22 cellular contexts compared by ENCODE assay signal in genomic region chr19:52366414-52366824, GRCh38. TPM values are rescaled to one million over a fixed set of nuclear protein-coding genes. Genes with fewer than 3 reads are reported as not detected.
DNase-seq lines count a peak whose midpoint lies in the region; ATAC-seq, FAIRE-seq and TF ChIP-seq lines count a peak whose summit lies in the region.
"Had no signal": no experiment of that assay in that cellular context is flagged by ENCODE, and none has a peak within 500 bp of the region (broad histone marks: within the 10 kb centered on the region; RNA-seq: fewer than 3 reads in every experiment).

No MANE protein-coding gene starts in this region.

- peak overlapping the region in 2 of 3 donors; percentile 22 to 67 for H3K4me3 ChIP-seq in liver (ENCODE audit: low read depth in 1 of 3, low read length in 3 of 3)
- H3K4me3 ChIP-seq in HepG2 (replicated peaks in 1 of 3; ENCODE audit: insufficient read depth in 1 of 3, low read depth in 2 of 3, low read length in 3 of 3) = no peak overlapping the region
- H3K4me3 ChIP-seq in H1 (ENCODE audit: extremely low read depth in 1 of 4, insufficient read depth in 2 of 4, low read depth in 3 of 4, low read length in 4 of 4) = no peak overlapping the region
- peak overlapping the region in 4 of 5 donors; percentile 24 to 51 (median 36) for H3K4me3 ChIP-seq in subcutaneous abdominal adipose tissue (ENCODE audit: low read depth in 1 of 5, low read length in 5 of 5)
- no peak overlapping the region for H3K4me3 ChIP-seq in mucosa of descending colon
- H3K4me3 ChIP-seq: GM23248 had no signal

- no peaks in the 10 kb centered on the region for H3K27me3 ChIP-seq in liver (ENCODE audit: control insufficient read depth in 4 of 4, insufficient read depth in 4 of 4, low read length in 3 of 4)
- H3K27me3 ChIP-seq in HepG2 (ENCODE audit: control insufficient read depth in 1 of 2, insufficient read depth in 2 of 2, low read length in 2 of 2) = no peaks in the 10 kb centered on the region
- no peaks in the 10 kb centered on the region for H3K27me3 ChIP-seq in H1 (replicated peaks in 1 of 4; ENCODE audit: control insufficient read depth in 3 of 4, extremely low read depth in 1 of 4, insufficient read depth in 3 of 4, low read length in 3 of 4)
- no peaks in the 10 kb centered on the region for H3K27me3 ChIP-seq in subcutaneous abdominal adipose tissue (ENCODE audit: control insufficient read depth in 5 of 5, insufficient read depth in 4 of 5, low read length in 5 of 5)

- H3K27ac ChIP-seq in liver (ENCODE audit: low read depth in 1 of 2, low read length in 2 of 2) (no peak overlapping the region), HepG2 (ENCODE audit: extremely low read length, insufficient read depth, low read length) (no peak overlapping the region), H1 (ENCODE audit: low read depth, low read length) (no peak overlapping the region), subcutaneous abdominal adipose tissue (ENCODE audit: low read depth, low read length) (no peak overlapping the region)
- H3K27ac ChIP-seq: GM23248, HL-60 had no signal

- no peak overlapping the region for H2BK5ac ChIP-seq in H1 (ENCODE audit: low read depth, low read length)

- peaks cover 27 to 64% (median 34%) of the 10 kb centered on the region in 4 donors for H3K9me3 ChIP-seq in liver (ENCODE audit: control insufficient read depth in 4 of 4, low read length in 3 of 4)
- peaks cover 86% of the 10 kb centered on the region for H3K9me3 ChIP-seq in HepG2 (ENCODE audit: low read length)
- H3K9me3 ChIP-seq in H1 (ENCODE audit: insufficient read depth in 2 of 2, low read depth in 1 of 2, low read length in 1 of 2) = peaks cover 33 to 41% of the 10 kb centered on the region in 2 experiments
- peaks cover 24 to 71% (median 54%) of the 10 kb centered on the region in 5 donors for H3K9me3 ChIP-seq in subcutaneous abdominal adipose tissue (ENCODE audit: control insufficient read depth in 5 of 5, low read length in 5 of 5)
- peaks cover 92% of the 10 kb centered on the region for H3K9me3 ChIP-seq in mucosa of descending colon

- no peak overlapping the region for H3K9ac ChIP-seq in liver (ENCODE audit: low read depth in 1 of 2, low read length in 2 of 2)
- no peak overlapping the region for H3K9ac ChIP-seq in HepG2 (ENCODE audit: insufficient read depth, low read depth, low read length)
- no peak overlapping the region for H3K9ac ChIP-seq in H1 (replicated peaks in 1 of 4; ENCODE audit: extremely low read depth in 1 of 4, low read depth in 3 of 4, low read length in 3 of 4)
- H3K9ac ChIP-seq in subcutaneous abdominal adipose tissue (ENCODE audit: low read length in 5 of 5) = no peak overlapping the region
- H3K9ac ChIP-seq: GM23248 had no signal

- no peak for FAIRE-seq in HepG2 (lab: Jason Lieb, UNC)
- FAIRE-seq in H1 (lab: Jason Lieb, UNC) = no peak
- FAIRE-seq: D721Med, G401.6, GM12892, GM18507, H54 had no signal

- no peak overlapping the region for H4K5ac ChIP-seq in H1 (ENCODE audit: insufficient read length, low read depth, low read length)

- TF ChIP-seq CTCF in liver (IDR thresholded peaks at IDR 0.05; ENCODE audit: low read depth, low read length, missing input control) = no peak
- TF ChIP-seq CTCF in HepG2 (CRISPR knock-in tag; IDR thresholded peaks at IDR 0.05) = no peak
- TF ChIP-seq CTCF in H1 (IDR thresholded peaks at IDR 0.05; ENCODE audit: control extremely low read depth in 1 of 3, insufficient read depth in 1 of 3, low read depth in 1 of 3, low read length in 3 of 3) = no peak
- TF ChIP-seq CTCF in mucosa of descending colon (IDR thresholded peaks at IDR 0.05) = no peak

- TF ChIP-seq EP300 in HepG2 (IDR thresholded peaks at IDR 0.05; ENCODE audit: low read depth in 2 of 2, low read length in 2 of 2) (no peak), HepG2 (CRISPR knock-in tag; IDR thresholded peaks at IDR 0.05; ENCODE audit: borderline replicate concordance) (no peak), H1 (IDR thresholded peaks at IDR 0.05; ENCODE audit: borderline replicate concordance in 1 of 2, low read depth in 2 of 2, low read length in 2 of 2) (no peak)

- H2BK120ac ChIP-seq in H1 (replicated peaks; ENCODE audit: low read depth, low read length) = no peak overlapping the region

- peaks cover 2% of the 10 kb centered on the region; the same call in 1 of the 2 replicates for H3K79me1 ChIP-seq in H1 (ENCODE audit: low read depth, low read length)

- no peak overlapping the region for H3K14ac ChIP-seq in H1 (ENCODE audit: insufficient read length)

- peaks cover 7 to 36% (median 22%) of the 10 kb centered on the region in 3 donors for H3K9me3 Mint-ChIP-seq in IgD-negative memory B cell
- H3K9me3 Mint-ChIP-seq in stimulated activated effector memory CD8-positive, alpha-beta T cell treated with anti-CD3 and anti-CD28 coated beads, Interleukin-12 subunit alpha, Interleukin-12 subunit beta, amount 100 ng/mL, for 72 hours = peaks cover 26% of the 10 kb centered on the region

- no peak overlapping the region for H4K8ac ChIP-seq in H1 (ENCODE audit: extremely low read depth, insufficient read depth, low read length)

- H2AFZ ChIP-seq in HepG2 (ENCODE audit: low read length) (no peak overlapping the region), H1 (ENCODE audit: low read length) (no peak overlapping the region)
- H2AFZ ChIP-seq: GM23248 had no signal

- no peak overlapping the region for H3K4me2 ChIP-seq in HepG2 (ENCODE audit: low read depth, low read length)
- H3K4me2 ChIP-seq in H1 (ENCODE audit: insufficient read depth in 1 of 2, low read depth in 2 of 2, low read length in 2 of 2) = no peak overlapping the region

- DNase-seq in HepG2 (ENCODE audit: low spot score) = no peak
- no peak for DNase-seq in H1 (ENCODE audit: low read depth in 1 of 2, low spot score in 2 of 2)
- DNase-seq in mucosa of descending colon = no peak
- DNase-seq in head of caudate nucleus = no peak
- no peak for DNase-seq in stimulated activated effector memory CD8-positive, alpha-beta T cell treated with anti-CD3 and anti-CD28 coated beads, Interleukin-12 subunit alpha, Interleukin-12 subunit beta, amount 100 ng/mL, for 72 hours (ENCODE audit: low spot score in 2 of 2)
- DNase-seq: 8988T; C1 segment of cervical spinal cord; Caco-2; CD4-positive, CD25-positive, alpha-beta regulatory T cell; GM23248; IMR-90; KG1 had no signal

- H3K4me3 Mint-ChIP-seq in IgD-negative memory B cell = peak overlapping the region in 3 of 4 donors; percentile 1 to 76 (median 61)
- H3K4me3 Mint-ChIP-seq in stimulated activated effector memory CD8-positive, alpha-beta T cell treated with anti-CD3 and anti-CD28 coated beads, Interleukin-12 subunit alpha, Interleukin-12 subunit beta, amount 100 ng/mL, for 72 hours = no peak overlapping the region
- H3K4me3 Mint-ChIP-seq: CD4-positive, CD25-positive, alpha-beta regulatory T cell had no signal

- H2BK20ac ChIP-seq in H1 (ENCODE audit: low read length) = no peak overlapping the region

- no peak overlapping the region for H4K91ac ChIP-seq in H1 (replicated peaks; ENCODE audit: insufficient read length, low read length)

- TF ChIP-seq POLR2A in HepG2 (IDR thresholded peaks at IDR 0.05; ENCODE audit: insufficient read depth in 1 of 2, low read depth in 2 of 2, low read length in 2 of 2) = no peak
- TF ChIP-seq POLR2A in H1 (IDR thresholded peaks at IDR 0.05; ENCODE audit: control extremely low read depth in 1 of 2, low read depth in 2 of 2, low read length in 2 of 2) = no peak

- H2AK5ac ChIP-seq in H1 (ENCODE audit: low read depth, low read length) = no peak overlapping the region

- TF ChIP-seq RAD21 in liver (IDR thresholded peaks at IDR 0.05) = no peak
- TF ChIP-seq RAD21 in HepG2 (CRISPR knock-in tag; IDR thresholded peaks at IDR 0.05) = no peak
- no peak for TF ChIP-seq RAD21 in H1 (IDR thresholded peaks at IDR 0.05 in 1 of 2, conservative IDR thresholded peaks at IDR 0.05 in 1 of 2; ENCODE audit: low read depth in 2 of 2, low read length in 2 of 2)

- H2BK15ac ChIP-seq in H1 (ENCODE audit: low read length) = no peak overlapping the region

- H3K79me2 ChIP-seq in HepG2 (ENCODE audit: insufficient read depth, low read length) (no peaks in the 10 kb centered on the region), H1 (ENCODE audit: control insufficient read depth in 1 of 2, insufficient read depth in 2 of 2, low read length in 2 of 2) (peaks cover 0 to 12% of the 10 kb centered on the region in 2 experiments; a peak in 3 of 4 replicates)

- WGBS in liver = 97% methylated on average over 8 of the region's 8 CpGs
- 72% methylated on average over 8 of the region's 8 CpGs for WGBS in HepG2 (ENCODE audit: low lambda C conversion rate)
- 93% methylated on average over 8 of the region's 8 CpGs; no CpG with 5 or more reads in 1 of the 2 experiments for WGBS in H1 (ENCODE audit: extremely low coverage in 1 of 2, insufficient coverage in 1 of 2, insufficient read length in 1 of 2, insufficient replicate concordance in 2 of 2, low coverage in 1 of 2, low lambda C conversion rate in 2 of 2, missing lambda C conversion rate in 1 of 2), 2 experiments

- no peak overlapping the region for H3K18ac ChIP-seq in H1 (ENCODE audit: extremely low read depth, low read length)

- no peak overlapping the region for H3K23ac ChIP-seq in H1 (ENCODE audit: insufficient read length)

- H3K4me1 ChIP-seq in liver (ENCODE audit: control insufficient read depth in 4 of 4, insufficient read depth in 4 of 4, low read length in 3 of 4) (no peaks in the 10 kb centered on the region), HepG2 (ENCODE audit: insufficient read depth, low read length) (no peaks in the 10 kb centered on the region), H1 (replicated peaks in 1 of 4; ENCODE audit: control insufficient read depth in 3 of 4, insufficient read depth in 4 of 4, low read length in 3 of 4) (no peaks in the 10 kb centered on the region), subcutaneous abdominal adipose tissue (ENCODE audit: control insufficient read depth in 5 of 5, insufficient read depth in 5 of 5, low read length in 5 of 5) (peaks cover 0 to 17% (median 12%) of the 10 kb centered on the region in 5 donors), mucosa of descending colon (ENCODE audit: low read depth) (no peaks in the 10 kb centered on the region)
- H3K4me1 ChIP-seq: Caco-2 had no signal

- no peak for ATAC-seq in HepG2
- ATAC-seq in mucosa of descending colon = no peak
- no peak for ATAC-seq in stimulated activated effector memory CD8-positive, alpha-beta T cell treated with anti-CD3 and anti-CD28 coated beads, Interleukin-12 subunit alpha, Interleukin-12 subunit beta, amount 100 ng/mL, for 72 hours

- intact Hi-C loops in HepG2 (cut with micrococcal nuclease; ENCODE audit: unreplicated experiment) = no loop called here
- intact Hi-C loops in mucosa of descending colon (cut with DNase I, micrococcal nuclease) = no loop called here
- intact Hi-C loops in head of caudate nucleus (cut with DNase I) = no loop called here

- POLR2A ChIA-PET in HepG2 (lab: Yijun Ruan, JAX) (no interaction called here), H1 (lab: Charles Lee; ENCODE audit: partially characterized antibody) (no interaction called here)

- no peaks in the 10 kb centered on the region for H4K20me1 ChIP-seq in HepG2 (ENCODE audit: insufficient read depth, low read length)
- no peaks in the 10 kb centered on the region for H4K20me1 ChIP-seq in H1 (replicated peaks in 1 of 2; ENCODE audit: control insufficient read depth in 1 of 2, insufficient read depth in 2 of 2, low read length in 2 of 2)

- H2BK12ac ChIP-seq in H1 (ENCODE audit: low read depth, low read length) = no peak overlapping the region

- peaks cover 2% of the 10 kb centered on the region for H3K36me3 Mint-ChIP-seq in IgD-negative memory B cell
- H3K36me3 Mint-ChIP-seq in stimulated activated effector memory CD8-positive, alpha-beta T cell treated with anti-CD3 and anti-CD28 coated beads, Interleukin-12 subunit alpha, Interleukin-12 subunit beta, amount 100 ng/mL, for 72 hours = peaks cover 11% of the 10 kb centered on the region

- peaks cover 5% of the 10 kb centered on the region; the same call in 1 of the 2 replicates for H3K23me2 ChIP-seq in H1 (ENCODE audit: low read depth, low read length)

- H3K27me3 Mint-ChIP-seq in IgD-negative memory B cell = no peaks in the 10 kb centered on the region

- in situ Hi-C loops in HepG2 (cut with HindIII; ENCODE audit: extremely low pct_ligation_motif_present, low pct_unique_long_range_greater_than_20kb) = no loop called here

- no TSS peak for BruUV-seq in HepG2 (replicated peaks; lab: Mats Ljungman, UMichigan)

- no peak overlapping the region for H3K56ac ChIP-seq in H1 (replicated peaks; ENCODE audit: insufficient read length, low read depth, low read length)

- H3K27ac Mint-ChIP-seq in IgD-negative memory B cell = no peak overlapping the region
- H3K27ac Mint-ChIP-seq in stimulated activated effector memory CD8-positive, alpha-beta T cell treated with anti-CD3 and anti-CD28 coated beads, Interleukin-12 subunit alpha, Interleukin-12 subunit beta, amount 100 ng/mL, for 72 hours = no peak overlapping the region
- H3K27ac Mint-ChIP-seq: CD4-positive, CD25-positive, alpha-beta regulatory T cell had no signal

- CTCF ChIA-PET in HepG2 (lab: Yijun Ruan, JAX; ENCODE audit: low intra/inter-chr PET ratio, low total read pairs) (no interaction called here), H1 (lab: Charles Lee; ENCODE audit: partially characterized antibody) (no interaction called here)

- H3K4me1 Mint-ChIP-seq in IgD-negative memory B cell = peaks cover 0 to 12% (median 3%) of the 10 kb centered on the region in 3 donors
- peaks cover 12% of the 10 kb centered on the region for H3K4me1 Mint-ChIP-seq in stimulated activated effector memory CD8-positive, alpha-beta T cell treated with anti-CD3 and anti-CD28 coated beads, Interleukin-12 subunit alpha, Interleukin-12 subunit beta, amount 100 ng/mL, for 72 hours

- H3K4ac ChIP-seq in H1 (replicated peaks; ENCODE audit: insufficient read length, low read depth, low read length) = no peak overlapping the region

- H3K36me3 ChIP-seq in liver (ENCODE audit: control insufficient read depth in 4 of 4, insufficient read depth in 3 of 4, low read depth in 1 of 4, low read length in 3 of 4) (peaks cover 0 to 2% (median 0%) of the 10 kb centered on the region in 4 donors), HepG2 (replicated peaks in 1 of 2; ENCODE audit: control insufficient read depth in 1 of 2, insufficient read depth in 2 of 2, low read length in 2 of 2) (no peaks in the 10 kb centered on the region), H1 (ENCODE audit: control insufficient read depth in 2 of 4, insufficient read depth in 4 of 4, low read length in 3 of 4) (peaks cover 0 to 27% (median 16%) of the 10 kb centered on the region in 4 experiments; a peak in 4 of 8 replicates), subcutaneous abdominal adipose tissue (ENCODE audit: control insufficient read depth in 5 of 5, insufficient read depth in 5 of 5, low read length in 5 of 5) (peaks cover 8 to 21% (median 12%) of the 10 kb centered on the region in 5 donors), mucosa of descending colon (ENCODE audit: low read depth) (no peaks in the 10 kb centered on the region)

RNA-seq across cellular contexts. Expression of gene ZNF880, which starts 3.3 kb away (rescaled TPM):
- total RNA-seq in liver (1 to 10 TPM; 2.2 to 3.3 TPM), HepG2 (2016; rRNA removed; fragmentation: Illumina TruSeq; extraction: Trizol) (0.18 TPM in 1 of 2 replicates, not detected in the other), mucosa of descending colon (10 to 100 TPM in 1 of 3 donors, 1 to 10 TPM in 2; 8.6 to 16.7 (median 9.6) TPM)
- polyA plus RNA-seq in liver (1 to 10 TPM; 2.1 to 2.6 TPM), HepG2 (2011; rRNA removed) (0.03 and 0.10 TPM in 2 replicates), IgD-negative memory B cell (32.9 TPM), H1 (2011; rRNA removed) (22.7 and 25.9 TPM in 2 replicates)
- total RNA-seq in HepG2 (2016; cell fraction: cytosol; rRNA removed; fragmentation: Illumina TruSeq; extraction: Trizol; ENCODE audit: low read depth) = 0.44 TPM in 1 of 2 replicates, not detected in the other
- total RNA-seq in HepG2 (2016; cell fraction: insoluble cytoplasmic fraction; rRNA removed; fragmentation: Illumina TruSeq; extraction: Trizol) = 0.10 TPM in 1 of 2 replicates, not detected in the other
- 0.17 and 0.22 TPM in 2 replicates for total RNA-seq in HepG2 (2016; cell fraction: membrane; rRNA removed; fragmentation: Illumina TruSeq; extraction: Trizol)
- total RNA-seq in HepG2 (2016; cell fraction: nucleus; rRNA removed; fragmentation: Illumina TruSeq; extraction: Trizol) = not detected in 2 replicates
- polyA plus RNA-seq in HepG2 (2011; cell fraction: cytosol; rRNA removed) = 0.05 and 0.12 TPM in 2 replicates
- 0.17 TPM in 1 of 2 replicates, not detected in the other for polyA plus RNA-seq in HepG2 (2011; cell fraction: nucleus; rRNA removed)
- 0.24 TPM in 1 of 2 replicates, not detected in the other for polyA plus RNA-seq in HepG2 (2012)
- polyA plus RNA-seq in HepG2 (2016; cell fraction: cytosol; fragmentation: Illumina TruSeq; extraction: Trizol; ENCODE audit: low read depth) = not detected in 2 replicates
- not detected in 2 replicates for polyA plus RNA-seq in HepG2 (2016; cell fraction: insoluble cytoplasmic fraction; fragmentation: Illumina TruSeq; extraction: Trizol; ENCODE audit: low read depth)
- polyA plus RNA-seq in HepG2 (2016; cell fraction: membrane; fragmentation: Illumina TruSeq; extraction: Trizol; ENCODE audit: low read depth) = not detected in 2 replicates
- polyA plus RNA-seq in HepG2 (2016; cell fraction: nucleus; fragmentation: Illumina TruSeq; extraction: Trizol; ENCODE audit: insufficient read depth, low read depth) = not detected in 2 replicates
- polyA minus RNA-seq in HepG2 (2011; rRNA and poly(A)+ RNA removed; ENCODE audit: low replicate concordance) = 0.08 TPM in 1 of 2 replicates, not detected in the other
- not detected in 2 replicates for polyA minus RNA-seq in HepG2 (2011; cell fraction: cytosol; rRNA and poly(A)+ RNA removed)
- 0.75 TPM in 1 of 2 replicates, not detected in the other for polyA minus RNA-seq in HepG2 (2011; cell fraction: nucleus; rRNA and poly(A)+ RNA removed)
- 8.4 and 11.4 TPM in 2 replicates for total RNA-seq in H1 (2021; fragmentation: NEBNext Ultra II Directional; extraction: Animal tissue kit (Norgen Biotek cat#: 25700))
- 34.0 TPM for polyA plus RNA-seq in H1 (2011; cell fraction: cytosol; rRNA removed)
- polyA plus RNA-seq in H1 (2011; cell fraction: nucleus; rRNA removed) = 9.8 TPM
- polyA plus RNA-seq in H1 (2012, experiment 1 of 2) = 26.0 to 37.2 TPM (median 28.6 TPM) in 4 replicates
- polyA plus RNA-seq in H1 (2012, experiment 2 of 2) = 11.8 TPM
- 19.9 TPM for polyA plus RNA-seq in H1 (2013, experiment 1 of 2)
- 20.4 TPM for polyA plus RNA-seq in H1 (2013, experiment 2 of 2)
- 19.5 and 28.5 TPM in 2 replicates for polyA minus RNA-seq in H1 (2011; rRNA and poly(A)+ RNA removed)
- 15.1 TPM for polyA minus RNA-seq in H1 (2011; cell fraction: cytosol; rRNA and poly(A)+ RNA removed)
- polyA minus RNA-seq in H1 (2011; cell fraction: nucleus; rRNA and poly(A)+ RNA removed) = 27.5 TPM
- total RNA-seq: HT1080 had no signal

RNA-seq across cellular contexts. Expression of gene ZNF610, which starts 30.4 kb away (rescaled TPM):
- total RNA-seq in liver (under 1 TPM; 0.08 to 0.89 TPM), HepG2 (2016; rRNA removed; fragmentation: Illumina TruSeq; extraction: Trizol) (0.60 and 0.69 TPM in 2 replicates), mucosa of descending colon (1 to 10 TPM; 1.7 to 3.8 (median 2.1) TPM)
- polyA plus RNA-seq in liver (under 1 TPM; 0.21 to 0.25 TPM), HepG2 (2011; rRNA removed) (0.32 and 0.47 TPM in 2 replicates), IgD-negative memory B cell (1.7 TPM), H1 (2011; rRNA removed) (2.4 and 3.4 TPM in 2 replicates)
- not detected in 2 replicates for total RNA-seq in HepG2 (2016; cell fraction: cytosol; rRNA removed; fragmentation: Illumina TruSeq; extraction: Trizol; ENCODE audit: low read depth)
- total RNA-seq in HepG2 (2016; cell fraction: insoluble cytoplasmic fraction; rRNA removed; fragmentation: Illumina TruSeq; extraction: Trizol) = 0.28 and 0.70 TPM in 2 replicates
- total RNA-seq in HepG2 (2016; cell fraction: membrane; rRNA removed; fragmentation: Illumina TruSeq; extraction: Trizol) = 0.28 and 0.72 TPM in 2 replicates
- total RNA-seq in HepG2 (2016; cell fraction: nucleus; rRNA removed; fragmentation: Illumina TruSeq; extraction: Trizol) = 0.47 and 0.84 TPM in 2 replicates
- 0.28 and 0.31 TPM in 2 replicates for polyA plus RNA-seq in HepG2 (2011; cell fraction: cytosol; rRNA removed)
- polyA plus RNA-seq in HepG2 (2011; cell fraction: nucleus; rRNA removed) = 0.58 and 0.64 TPM in 2 replicates
- 0.36 and 0.78 TPM in 2 replicates for polyA plus RNA-seq in HepG2 (2012)
- polyA plus RNA-seq in HepG2 (2016; cell fraction: cytosol; fragmentation: Illumina TruSeq; extraction: Trizol; ENCODE audit: low read depth) = 0.03 TPM in 1 of 2 replicates, not detected in the other
- polyA plus RNA-seq in HepG2 (2016; cell fraction: insoluble cytoplasmic fraction; fragmentation: Illumina TruSeq; extraction: Trizol; ENCODE audit: low read depth) = 0.38 and 0.53 TPM in 2 replicates
- polyA plus RNA-seq in HepG2 (2016; cell fraction: membrane; fragmentation: Illumina TruSeq; extraction: Trizol; ENCODE audit: low read depth) = 0.21 TPM in 1 of 2 replicates, not detected in the other
- polyA plus RNA-seq in HepG2 (2016; cell fraction: nucleus; fragmentation: Illumina TruSeq; extraction: Trizol; ENCODE audit: insufficient read depth, low read depth) = 0.29 and 0.41 TPM in 2 replicates
- polyA minus RNA-seq in HepG2 (2011; rRNA and poly(A)+ RNA removed; ENCODE audit: low replicate concordance) = 0.44 TPM in 1 of 2 replicates, not detected in the other
- 0.49 TPM in 1 of 2 replicates, not detected in the other for polyA minus RNA-seq in HepG2 (2011; cell fraction: cytosol; rRNA and poly(A)+ RNA removed)
- 1.4 and 1.5 TPM in 2 replicates for polyA minus RNA-seq in HepG2 (2011; cell fraction: nucleus; rRNA and poly(A)+ RNA removed)
- total RNA-seq in H1 (2021; fragmentation: NEBNext Ultra II Directional; extraction: Animal tissue kit (Norgen Biotek cat#: 25700)) = 4.9 and 5.4 TPM in 2 replicates
- 3.3 TPM for polyA plus RNA-seq in H1 (2011; cell fraction: cytosol; rRNA removed)
- polyA plus RNA-seq in H1 (2011; cell fraction: nucleus; rRNA removed) = 6.8 TPM
- 3.6 to 5.2 TPM (median 4.3 TPM) in 4 replicates for polyA plus RNA-seq in H1 (2012, experiment 1 of 2)
- polyA plus RNA-seq in H1 (2012, experiment 2 of 2) = 0.60 TPM
- 7.4 TPM for polyA plus RNA-seq in H1 (2013, experiment 1 of 2)
- polyA plus RNA-seq in H1 (2013, experiment 2 of 2) = 8.0 TPM
- polyA minus RNA-seq in H1 (2011; rRNA and poly(A)+ RNA removed) = 5.6 and 8.3 TPM in 2 replicates
- 5.2 TPM for polyA minus RNA-seq in H1 (2011; cell fraction: cytosol; rRNA and poly(A)+ RNA removed)
- polyA minus RNA-seq in H1 (2011; cell fraction: nucleus; rRNA and poly(A)+ RNA removed) = 5.3 TPM
- total RNA-seq: HT1080 had no signal

RNA-seq across cellular contexts. Expression of gene ZNF528, which starts 31.2 kb away (rescaled TPM):
- 1 to 10 TPM; 4.2 to 5.5 TPM for total RNA-seq in liver
- polyA plus RNA-seq in liver = 1 to 10 TPM in 1 of 2 donors, under 1 TPM in 1; 0.82 to 1.8 TPM
- total RNA-seq in HepG2 (2016; rRNA removed; fragmentation: Illumina TruSeq; extraction: Trizol) = 9.2 and 10.0 TPM in 2 replicates
- 2.0 and 2.2 TPM in 2 replicates for total RNA-seq in HepG2 (2016; cell fraction: cytosol; rRNA removed; fragmentation: Illumina TruSeq; extraction: Trizol; ENCODE audit: low read depth)
- total RNA-seq in HepG2 (2016; cell fraction: insoluble cytoplasmic fraction; rRNA removed; fragmentation: Illumina TruSeq; extraction: Trizol) = 6.4 and 11.8 TPM in 2 replicates
- total RNA-seq in HepG2 (2016; cell fraction: membrane; rRNA removed; fragmentation: Illumina TruSeq; extraction: Trizol) = 4.6 and 5.3 TPM in 2 replicates
- 17.6 and 20.8 TPM in 2 replicates for total RNA-seq in HepG2 (2016; cell fraction: nucleus; rRNA removed; fragmentation: Illumina TruSeq; extraction: Trizol)
- polyA plus RNA-seq in HepG2 (2011; rRNA removed) = 4.1 and 6.2 TPM in 2 replicates
- polyA plus RNA-seq in HepG2 (2011; cell fraction: cytosol; rRNA removed) = 1.0 and 2.3 TPM in 2 replicates
- polyA plus RNA-seq in HepG2 (2011; cell fraction: nucleus; rRNA removed) = 7.8 and 14.1 TPM in 2 replicates
- 2.9 and 6.4 TPM in 2 replicates for polyA plus RNA-seq in HepG2 (2012)
- polyA plus RNA-seq in HepG2 (2016; cell fraction: cytosol; fragmentation: Illumina TruSeq; extraction: Trizol; ENCODE audit: low read depth) = 1.7 and 2.6 TPM in 2 replicates
- 5.2 and 8.8 TPM in 2 replicates for polyA plus RNA-seq in HepG2 (2016; cell fraction: insoluble cytoplasmic fraction; fragmentation: Illumina TruSeq; extraction: Trizol; ENCODE audit: low read depth)
- 3.5 and 3.7 TPM in 2 replicates for polyA plus RNA-seq in HepG2 (2016; cell fraction: membrane; fragmentation: Illumina TruSeq; extraction: Trizol; ENCODE audit: low read depth)
- 15.2 and 19.4 TPM in 2 replicates for polyA plus RNA-seq in HepG2 (2016; cell fraction: nucleus; fragmentation: Illumina TruSeq; extraction: Trizol; ENCODE audit: insufficient read depth, low read depth)
- polyA minus RNA-seq in HepG2 (2011; rRNA and poly(A)+ RNA removed; ENCODE audit: low replicate concordance) = 3.3 TPM in 1 of 2 replicates, not detected in the other
- 0.88 and 2.7 TPM in 2 replicates for polyA minus RNA-seq in HepG2 (2011; cell fraction: cytosol; rRNA and poly(A)+ RNA removed)
- polyA minus RNA-seq in HepG2 (2011; cell fraction: nucleus; rRNA and poly(A)+ RNA removed) = 15.1 and 23.5 TPM in 2 replicates
- polyA plus RNA-seq in IgD-negative memory B cell = 6.2 TPM
- 0.10 and 0.58 TPM in 2 replicates for total RNA-seq in H1 (2021; fragmentation: NEBNext Ultra II Directional; extraction: Animal tissue kit (Norgen Biotek cat#: 25700))
- polyA plus RNA-seq in H1 (2011; rRNA removed) = 4.0 and 4.2 TPM in 2 replicates
- 4.7 TPM for polyA plus RNA-seq in H1 (2011; cell fraction: cytosol; rRNA removed)
- polyA plus RNA-seq in H1 (2011; cell fraction: nucleus; rRNA removed) = 9.6 TPM
- polyA plus RNA-seq in H1 (2012, experiment 1 of 2) = 4.1 to 7.8 TPM (median 6.1 TPM) in 4 replicates
- polyA plus RNA-seq in H1 (2012, experiment 2 of 2) = 3.5 TPM
- 3.9 TPM for polyA plus RNA-seq in H1 (2013, experiment 1 of 2)
- polyA plus RNA-seq in H1 (2013, experiment 2 of 2) = 4.2 TPM
- 6.0 and 7.7 TPM in 2 replicates for polyA minus RNA-seq in H1 (2011; rRNA and poly(A)+ RNA removed)
- polyA minus RNA-seq in H1 (2011; cell fraction: cytosol; rRNA and poly(A)+ RNA removed) = 5.4 TPM
- polyA minus RNA-seq in H1 (2011; cell fraction: nucleus; rRNA and poly(A)+ RNA removed) = 19.9 TPM
- total RNA-seq in mucosa of descending colon = 10 to 100 TPM; 11.2 to 21.9 (median 20.8) TPM

Comparison
In these comparisons a context has a peak if more than half of its experiments do, and no peak if none do; other contexts are left out.
1. H3K4me3 ChIP-seq: peak in liver (2 of 3) and subcutaneous abdominal adipose tissue (4 of 5); none in HepG2 (0 of 3), H1 (0 of 4) and mucosa of descending colon (single experiment).